Comparison of ENCODE assay signal across 1 cellular context in the genomic region with DNA sequence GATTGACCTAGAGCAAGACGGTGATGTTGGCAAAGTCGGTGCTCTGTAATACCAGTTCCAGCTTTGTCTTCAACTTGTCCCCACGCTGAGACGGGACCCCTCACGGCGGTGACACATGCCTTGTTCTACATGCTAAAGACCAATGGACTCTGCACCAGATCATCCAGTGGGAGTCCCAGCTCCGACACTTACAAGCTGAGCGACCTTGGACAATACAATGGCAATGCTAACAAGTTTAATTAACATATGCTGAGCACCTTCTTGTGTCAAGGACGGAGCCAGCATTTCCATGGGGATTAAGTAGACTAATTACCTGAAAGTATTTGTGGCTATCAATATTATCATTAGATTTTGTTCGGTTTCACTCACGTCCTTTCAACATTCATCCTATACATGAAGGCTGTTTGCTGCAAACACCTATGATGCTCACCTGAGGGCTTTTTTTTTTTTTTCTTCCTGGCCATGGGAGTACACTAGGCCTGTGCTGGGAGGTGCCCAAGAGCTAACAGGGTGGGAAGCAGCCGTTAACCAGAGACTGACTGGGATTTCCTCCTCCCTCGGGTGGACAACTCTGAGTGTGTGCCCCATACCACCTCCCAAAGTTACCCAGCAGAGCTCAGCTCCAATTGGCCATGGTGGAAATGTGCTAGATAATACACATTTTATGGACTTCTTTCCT.
TF ChIP-seq lines count a peak whose summit lies in the region.

No MANE protein-coding gene starts in this region.

TF ChIP-seq in WTC11, 78 proteins besides CTCF, POLR2A, EP300 and RAD21 (continued from another document):
- TF ChIP-seq, protein P1, sequence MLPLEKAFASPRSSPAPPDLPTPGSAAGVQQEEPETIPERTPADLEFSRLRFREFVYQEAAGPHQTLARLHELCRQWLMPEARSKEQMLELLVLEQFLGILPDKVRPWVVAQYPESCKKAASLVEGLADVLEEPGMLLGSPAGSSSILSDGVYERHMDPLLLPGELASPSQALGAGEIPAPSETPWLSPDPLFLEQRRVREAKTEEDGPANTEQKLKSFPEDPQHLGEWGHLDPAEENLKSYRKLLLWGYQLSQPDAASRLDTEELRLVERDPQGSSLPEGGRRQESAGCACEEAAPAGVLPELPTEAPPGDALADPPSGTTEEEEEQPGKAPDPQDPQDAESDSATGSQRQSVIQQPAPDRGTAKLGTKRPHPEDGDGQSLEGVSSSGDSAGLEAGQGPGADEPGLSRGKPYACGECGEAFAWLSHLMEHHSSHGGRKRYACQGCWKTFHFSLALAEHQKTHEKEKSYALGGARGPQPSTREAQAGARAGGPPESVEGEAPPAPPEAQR (CRISPR knock-in tag; IDR thresholded peaks at IDR 0.05) = no peak
- no peak for TF ChIP-seq STAT6 (CRISPR knock-in tag; conservative IDR thresholded peaks at IDR 0.05; ENCODE audit: low read depth)
- TF ChIP-seq, protein P2, sequence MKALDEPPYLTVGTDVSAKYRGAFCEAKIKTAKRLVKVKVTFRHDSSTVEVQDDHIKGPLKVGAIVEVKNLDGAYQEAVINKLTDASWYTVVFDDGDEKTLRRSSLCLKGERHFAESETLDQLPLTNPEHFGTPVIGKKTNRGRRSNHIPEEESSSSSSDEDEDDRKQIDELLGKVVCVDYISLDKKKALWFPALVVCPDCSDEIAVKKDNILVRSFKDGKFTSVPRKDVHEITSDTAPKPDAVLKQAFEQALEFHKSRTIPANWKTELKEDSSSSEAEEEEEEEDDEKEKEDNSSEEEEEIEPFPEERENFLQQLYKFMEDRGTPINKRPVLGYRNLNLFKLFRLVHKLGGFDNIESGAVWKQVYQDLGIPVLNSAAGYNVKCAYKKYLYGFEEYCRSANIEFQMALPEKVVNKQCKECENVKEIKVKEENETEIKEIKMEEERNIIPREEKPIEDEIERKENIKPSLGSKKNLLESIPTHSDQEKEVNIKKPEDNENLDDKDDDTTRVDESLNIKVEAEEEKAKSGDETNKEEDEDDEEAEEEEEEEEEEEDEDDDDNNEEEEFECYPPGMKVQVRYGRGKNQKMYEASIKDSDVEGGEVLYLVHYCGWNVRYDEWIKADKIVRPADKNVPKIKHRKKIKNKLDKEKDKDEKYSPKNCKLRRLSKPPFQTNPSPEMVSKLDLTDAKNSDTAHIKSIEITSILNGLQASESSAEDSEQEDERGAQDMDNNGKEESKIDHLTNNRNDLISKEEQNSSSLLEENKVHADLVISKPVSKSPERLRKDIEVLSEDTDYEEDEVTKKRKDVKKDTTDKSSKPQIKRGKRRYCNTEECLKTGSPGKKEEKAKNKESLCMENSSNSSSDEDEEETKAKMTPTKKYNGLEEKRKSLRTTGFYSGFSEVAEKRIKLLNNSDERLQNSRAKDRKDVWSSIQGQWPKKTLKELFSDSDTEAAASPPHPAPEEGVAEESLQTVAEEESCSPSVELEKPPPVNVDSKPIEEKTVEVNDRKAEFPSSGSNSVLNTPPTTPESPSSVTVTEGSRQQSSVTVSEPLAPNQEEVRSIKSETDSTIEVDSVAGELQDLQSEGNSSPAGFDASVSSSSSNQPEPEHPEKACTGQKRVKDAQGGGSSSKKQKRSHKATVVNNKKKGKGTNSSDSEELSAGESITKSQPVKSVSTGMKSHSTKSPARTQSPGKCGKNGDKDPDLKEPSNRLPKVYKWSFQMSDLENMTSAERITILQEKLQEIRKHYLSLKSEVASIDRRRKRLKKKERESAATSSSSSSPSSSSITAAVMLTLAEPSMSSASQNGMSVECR (CRISPR knock-in tag; IDR thresholded peaks at IDR 0.05; ENCODE audit: borderline replicate concordance) = no peak
- no peak for TF ChIP-seq ERG (CRISPR knock-in tag; IDR thresholded peaks at IDR 0.05)
- no peak for TF ChIP-seq TEAD4 (CRISPR knock-in tag; IDR thresholded peaks at IDR 0.05)
- TF ChIP-seq, protein P3, sequence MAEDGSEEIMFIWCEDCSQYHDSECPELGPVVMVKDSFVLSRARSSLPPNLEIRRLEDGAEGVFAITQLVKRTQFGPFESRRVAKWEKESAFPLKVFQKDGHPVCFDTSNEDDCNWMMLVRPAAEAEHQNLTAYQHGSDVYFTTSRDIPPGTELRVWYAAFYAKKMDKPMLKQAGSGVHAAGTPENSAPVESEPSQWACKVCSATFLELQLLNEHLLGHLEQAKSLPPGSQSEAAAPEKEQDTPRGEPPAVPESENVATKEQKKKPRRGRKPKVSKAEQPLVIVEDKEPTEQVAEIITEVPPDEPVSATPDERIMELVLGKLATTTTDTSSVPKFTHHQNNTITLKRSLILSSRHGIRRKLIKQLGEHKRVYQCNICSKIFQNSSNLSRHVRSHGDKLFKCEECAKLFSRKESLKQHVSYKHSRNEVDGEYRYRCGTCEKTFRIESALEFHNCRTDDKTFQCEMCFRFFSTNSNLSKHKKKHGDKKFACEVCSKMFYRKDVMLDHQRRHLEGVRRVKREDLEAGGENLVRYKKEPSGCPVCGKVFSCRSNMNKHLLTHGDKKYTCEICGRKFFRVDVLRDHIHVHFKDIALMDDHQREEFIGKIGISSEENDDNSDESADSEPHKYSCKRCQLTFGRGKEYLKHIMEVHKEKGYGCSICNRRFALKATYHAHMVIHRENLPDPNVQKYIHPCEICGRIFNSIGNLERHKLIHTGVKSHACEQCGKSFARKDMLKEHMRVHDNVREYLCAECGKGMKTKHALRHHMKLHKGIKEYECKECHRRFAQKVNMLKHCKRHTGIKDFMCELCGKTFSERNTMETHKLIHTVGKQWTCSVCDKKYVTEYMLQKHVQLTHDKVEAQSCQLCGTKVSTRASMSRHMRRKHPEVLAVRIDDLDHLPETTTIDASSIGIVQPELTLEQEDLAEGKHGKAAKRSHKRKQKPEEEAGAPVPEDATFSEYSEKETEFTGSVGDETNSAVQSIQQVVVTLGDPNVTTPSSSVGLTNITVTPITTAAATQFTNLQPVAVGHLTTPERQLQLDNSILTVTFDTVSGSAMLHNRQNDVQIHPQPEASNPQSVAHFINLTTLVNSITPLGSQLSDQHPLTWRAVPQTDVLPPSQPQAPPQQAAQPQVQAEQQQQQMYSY (CRISPR knock-in tag; IDR thresholded peaks at IDR 0.05) = no peak
- TF ChIP-seq ZNF423 (CRISPR knock-in tag; IDR thresholded peaks at IDR 0.05) = no peak
- TF ChIP-seq ZNF263 (CRISPR knock-in tag; IDR thresholded peaks at IDR 0.05; ENCODE audit: low read depth) = no peak
- TF ChIP-seq SMAD3 (CRISPR knock-in tag; IDR thresholded peaks at IDR 0.05; ENCODE audit: borderline replicate concordance) = no peak
- TF ChIP-seq, protein P4, sequence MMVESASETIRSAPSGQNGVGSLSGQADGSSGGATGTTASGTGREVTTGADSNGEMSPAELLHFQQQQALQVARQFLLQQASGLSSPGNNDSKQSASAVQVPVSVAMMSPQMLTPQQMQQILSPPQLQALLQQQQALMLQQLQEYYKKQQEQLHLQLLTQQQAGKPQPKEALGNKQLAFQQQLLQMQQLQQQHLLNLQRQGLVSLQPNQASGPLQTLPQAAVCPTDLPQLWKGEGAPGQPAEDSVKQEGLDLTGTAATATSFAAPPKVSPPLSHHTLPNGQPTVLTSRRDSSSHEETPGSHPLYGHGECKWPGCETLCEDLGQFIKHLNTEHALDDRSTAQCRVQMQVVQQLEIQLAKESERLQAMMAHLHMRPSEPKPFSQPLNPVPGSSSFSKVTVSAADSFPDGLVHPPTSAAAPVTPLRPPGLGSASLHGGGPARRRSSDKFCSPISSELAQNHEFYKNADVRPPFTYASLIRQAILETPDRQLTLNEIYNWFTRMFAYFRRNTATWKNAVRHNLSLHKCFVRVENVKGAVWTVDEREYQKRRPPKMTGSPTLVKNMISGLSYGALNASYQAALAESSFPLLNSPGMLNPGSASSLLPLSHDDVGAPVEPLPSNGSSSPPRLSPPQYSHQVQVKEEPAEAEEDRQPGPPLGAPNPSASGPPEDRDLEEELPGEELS (CRISPR knock-in tag; IDR thresholded peaks at IDR 0.05) = no peak
